21 cellular contexts compared by ENCODE assay signal in the genomic region with DNA sequence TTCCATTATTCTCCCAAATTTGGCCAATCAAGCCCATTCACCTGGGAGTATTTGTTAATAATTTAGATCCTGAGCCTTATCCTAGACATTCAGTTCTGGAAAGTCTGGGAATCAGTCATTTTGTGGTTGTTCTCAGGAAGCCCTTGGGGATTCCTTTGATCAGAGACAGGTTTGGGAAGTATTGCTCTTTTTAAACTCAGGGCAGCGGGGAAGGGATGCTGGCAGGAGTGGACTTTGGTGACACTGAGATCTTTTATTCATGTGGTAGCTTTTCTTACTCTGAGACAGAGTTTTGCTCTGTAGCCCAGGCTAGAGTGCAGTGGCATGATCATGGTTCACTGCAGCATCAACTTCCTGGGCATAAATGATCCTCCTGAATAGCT.
"Had no signal": no experiment of that assay in that cellular context is flagged by ENCODE, and none has a peak within 500 bp of the region (broad histone marks: within the 10 kb centered on the region; RNA-seq: fewer than 3 reads in every experiment).

No MANE protein-coding gene starts in this region.

- H3K9me3 ChIP-seq: MG63, SJCRH30 had no signal

- H3K27ac ChIP-seq: RWPE1, SJCRH30 had no signal

- H3K36me3 ChIP-seq: MG63, SJCRH30 had no signal

- DNase-seq: IMR-90, Karpas-422, KG1, MG63, NCI-H1092 treated with DMSO at 0.1 percent for 48 hours, NCI-H1436, NCI-H187, NCI-H2029, NCI-H2081 treated with DMSO at 0.1 percent for 48 hours, NCI-H2171, NCI-H226, NCI-H446, NCI-H510A, NCI-H524 treated with DMSO at 0.1 percent for 48 hours, NCI-H69, NCI-H774, SHP77 treated with DMSO at 0.1 percent for 48 hours, SJCRH30 had no signal

- H3K4me1 ChIP-seq: SJCRH30 had no signal

- ATAC-seq: HepG2, SK-N-SH treated with all-trans-retinoic acid at 6 μM for 48 hours had no signal

- H3K4me3 ChIP-seq: MG63, SJCRH30 had no signal

- H3K27me3 ChIP-seq: MG63, SJCRH30 had no signal
